ENCODE assay signal across 12 cellular contexts in genomic region chr1:246837418-246838117, GRCh38.
DNase-seq lines count a peak whose midpoint lies in the region; ATAC-seq, FAIRE-seq and TF ChIP-seq lines count a peak whose summit lies in the region.
"Had no signal": no experiment of that assay in that cellular context is flagged by ENCODE, and none has a peak within 500 bp of the region (broad histone marks: within the 10 kb centered on the region; RNA-seq: fewer than 3 reads in every experiment).

No MANE protein-coding gene starts in this region.

- H3K4me1 ChIP-seq in lower lobe of right lung (no peaks in the 10 kb centered on the region), small intestine (ENCODE audit: control insufficient read depth in 2 of 2, insufficient read depth in 1 of 2, low read depth in 1 of 2, low read length in 1 of 2) (no peaks in the 10 kb centered on the region)

- peak; percentile 9 for DNase-seq in EH (ENCODE audit: low read depth)
- DNase-seq in HL-60 (ENCODE audit: low read depth in 1 of 2, low spot score in 1 of 2): no peak
- peak; percentile 65 for DNase-seq in bronchial epithelial cell (ENCODE audit: low read depth)
- DNase-seq in lower lobe of right lung: no peak
- DNase-seq in small intestine: no peak
- no peak for DNase-seq in SK-N-DZ (ENCODE audit: low spot score)
- DNase-seq: activated CD8-positive, alpha-beta memory T cell treated with anti-CD3 and anti-CD28 coated beads, Interleukin-2, amount 10 ng/mL, durations not matched to agents 7 days and 5 days; GM23248; NCI-H1105 treated with DMSO at 0.1 percent for 48 hours; NCI-H748 treated with DMSO at 0.1 percent for 48 hours had no signal

- H3K4me3 ChIP-seq in HL-60 (replicated peaks; ENCODE audit: insufficient read depth, low read length) (no peak overlapping the region), bronchial epithelial cell (ENCODE audit: low read depth, low read length) (no peak overlapping the region), lower lobe of right lung (no peak overlapping the region), small intestine (ENCODE audit: low read depth in 1 of 2, low read length in 2 of 2) (no peak overlapping the region)
- H3K4me3 ChIP-seq: GM23248 had no signal

- H3K27me3 ChIP-seq in HL-60 (ENCODE audit: insufficient read depth, poor library complexity, severe bottlenecking): no peaks in the 10 kb centered on the region
- no peaks in the 10 kb centered on the region for H3K27me3 ChIP-seq in bronchial epithelial cell (ENCODE audit: control insufficient read depth, insufficient read depth, low read length)
- no peaks in the 10 kb centered on the region for H3K27me3 ChIP-seq in lower lobe of right lung (ENCODE audit: low read depth)
- no peaks in the 10 kb centered on the region for H3K27me3 ChIP-seq in small intestine (ENCODE audit: control insufficient read depth in 2 of 2, insufficient read depth in 2 of 2, low read length in 2 of 2)

- H3K36me3 ChIP-seq in bronchial epithelial cell (ENCODE audit: control insufficient read depth, insufficient read depth, low read length): no peaks in the 10 kb centered on the region
- peaks cover 28% of the 10 kb centered on the region for H3K36me3 ChIP-seq in lower lobe of right lung
- peaks cover 0 to 3% of the 10 kb centered on the region in 2 donors for H3K36me3 ChIP-seq in small intestine (ENCODE audit: control insufficient read depth in 2 of 2, insufficient read depth in 2 of 2, low read length in 2 of 2)

- H3K9me3 ChIP-seq in lower lobe of right lung: no peaks in the 10 kb centered on the region
- H3K9me3 ChIP-seq in small intestine (ENCODE audit: control insufficient read depth, low read depth): no peaks in the 10 kb centered on the region

- H3K27ac ChIP-seq in HL-60 (replicated peaks) (peak overlapping the region; percentile 40), lower lobe of right lung (no peak overlapping the region), small intestine (ENCODE audit: low read depth in 1 of 2, low read length in 1 of 2) (no peak overlapping the region)
- H3K27ac ChIP-seq: GM23248 had no signal

- intact Hi-C loops in lower lobe of right lung (cut with DNase I): no loop called here

- ATAC-seq in GM19351 (IDR thresholded peaks at IDR 0.05; ENCODE audit: unreplicated experiment) (peak; percentile 76), GM21423 (IDR thresholded peaks at IDR 0.05; ENCODE audit: unreplicated experiment) (no peak), lower lobe of right lung (no peak)
- ATAC-seq: activated CD8-positive, alpha-beta memory T cell treated with anti-CD3 and anti-CD28 coated beads, Interleukin-2, amount 10 ng/mL, durations not matched to agents 7 days and 5 days had no signal

- FAIRE-seq in bronchial epithelial cell (lab: Jason Lieb, UNC): no peak
- FAIRE-seq in small intestine (lab: Jason Lieb, UNC): no peak

- TF ChIP-seq CTCF in HL-60 (IDR thresholded peaks at IDR 0.05; ENCODE audit: insufficient read depth, low read length): no peak
- no peak for TF ChIP-seq CTCF in bronchial epithelial cell (IDR thresholded peaks at IDR 0.05; ENCODE audit: insufficient read depth, low read length, severe bottlenecking)
- TF ChIP-seq CTCF in lower lobe of right lung (IDR thresholded peaks at IDR 0.05): no peak

- WGBS in small intestine, 3 donors: 88 to 97% (median 92%) methylated on average over 9 of the region's 9 CpGs

Comparison
In these comparisons a context has a peak if more than half of its experiments do, and no peak if none do; other contexts are left out.
1. DNase-seq: peak in EH (single experiment) and bronchial epithelial cell (single experiment); none in HL-60 (0 of 2), lower lobe of right lung (single experiment), small intestine (single experiment) and SK-N-DZ (single experiment).